Comparison of ENCODE assay signal across 17 cellular contexts in genomic region chr18:2466978-2467377, GRCh38.
DNase-seq lines count a peak whose midpoint lies in the region; ATAC-seq and TF ChIP-seq lines count a peak whose summit lies in the region.
"Had no signal": no experiment of that assay in that cellular context is flagged by ENCODE, and none has a peak within 500 bp of the region (broad histone marks: within the 10 kb centered on the region; RNA-seq: fewer than 3 reads in every experiment).

No MANE protein-coding gene starts in this region.

- H2BK15ac ChIP-seq in mesenchymal stem cell (ENCODE audit: low read depth, poor library complexity, severe bottlenecking) = no peak overlapping the region

- DNase-seq in HCT116 (ENCODE audit: low read depth, low spot score) (no peak), SK-MEL-5 (ENCODE audit: low read depth, low spot score) (peak; percentile 6), epithelial cell of esophagus (ENCODE audit: low read depth) (peak; percentile 9), mesenchymal stem cell (no peak), GM23248 (no peak), HUDEP-2 (lab: John Stamatoyannopoulos, UW; ENCODE audit: unreplicated experiment in 76 of 76) (no peak)
- no peak for DNase-seq in activated CD4-positive, alpha-beta T cell treated with anti-CD3 and anti-CD28 coated beads, Interleukin-2, amount 50 U/mL, for 4 hours
- DNase-seq: DMS79, HCEC 1CT, NCI-H1436, NCI-H1930, NCI-H226, NCI-H524, SJCRH30 had no signal

- H4K20me1 ChIP-seq in HCT116 (ENCODE audit: insufficient read depth) = no peaks in the 10 kb centered on the region
- no peaks in the 10 kb centered on the region for H4K20me1 ChIP-seq in GM23248 (ENCODE audit: insufficient read depth)
- H4K20me1 ChIP-seq: BLaER1 treated with 17β-estradiol and CSF1 and Interleukin-3, amounts not matched to agents 10 nM and 100 nM had no signal

- no peak for TF ChIP-seq POLR2A in HCT116 (IDR thresholded peaks at IDR 0.05; ENCODE audit: borderline replicate concordance, extremely low read depth, insufficient read depth, insufficient read length)

- no peak for ATAC-seq in HCT116
- ATAC-seq: GM23338 had no signal

- CTCF ChIA-PET in HCT116 (lab: Charles Lee) = no interaction called here

- 0 out of 2 replicates have a peak, but pooled peaks have one; percentile 12 for TF ChIP-seq CTCF in 22Rv1 (IDR thresholded peaks at IDR 0.05)
- no peak for TF ChIP-seq CTCF in HCT116 (IDR thresholded peaks at IDR 0.05 in 2 of 3, conservative IDR thresholded peaks at IDR 0.05 in 1 of 3; ENCODE audit: borderline replicate concordance in 1 of 3, insufficient read depth in 1 of 3, low read depth in 2 of 3, low read length in 2 of 3)
- peak; percentile 5 for TF ChIP-seq CTCF in epithelial cell of esophagus (IDR thresholded peaks at IDR 0.05; ENCODE audit: insufficient read depth, low read depth, low read length, missing control alignments)

- H3K4me1 ChIP-seq in HCT116 (ENCODE audit: control insufficient read depth in 1 of 2, insufficient read depth in 2 of 2, low read length in 2 of 2) (no peaks in the 10 kb centered on the region), mesenchymal stem cell (ENCODE audit: control insufficient read depth, insufficient read depth, low read depth, low read length) (no peaks in the 10 kb centered on the region), GM23248 (ENCODE audit: insufficient read depth) (no peaks in the 10 kb centered on the region)
- H3K4me1 ChIP-seq: BLaER1 treated with 17β-estradiol and CSF1 and Interleukin-3, amounts not matched to agents 10 nM and 100 nM had no signal

- no peak overlapping the region for H2BK120ac ChIP-seq in mesenchymal stem cell (ENCODE audit: low read depth, low read length)

- H3K9me2 ChIP-seq in HCT116 (ENCODE audit: insufficient read depth) (no peaks in the 10 kb centered on the region), GM23248 (ENCODE audit: insufficient read depth) (no peaks in the 10 kb centered on the region)

- H3K23ac ChIP-seq in mesenchymal stem cell (ENCODE audit: low read length in 2 of 2) = no peak overlapping the region

- in situ Hi-C loops in SK-MEL-5 (cut with HindIII; ENCODE audit: low pct_unique_long_range_greater_than_20kb, low sequenced_read_pairs) (no loop called here), GM23248 (cut with MboI) (loop anchor here (10.0 kb wide), 1 partner anchor 58 kb away; no protein-coding TSS in a partner anchor)

- intact Hi-C loops in HCT116 (cut with micrococcal nuclease) = no loop called here

- H4K91ac ChIP-seq in mesenchymal stem cell (ENCODE audit: low read length) = no peak overlapping the region

- H3K79me2 ChIP-seq in HCT116 (ENCODE audit: insufficient read depth, low read length) (no peaks in the 10 kb centered on the region), GM23248 (ENCODE audit: insufficient read depth) (no peaks in the 10 kb centered on the region)

- no peak overlapping the region for H2AK5ac ChIP-seq in mesenchymal stem cell (ENCODE audit: low read length, severe bottlenecking)

- H3K4me3 ChIP-seq in HCT116 (replicated peaks in 1 of 2; ENCODE audit: low read depth in 1 of 2, low read length in 2 of 2) (no peak overlapping the region), epithelial cell of esophagus (ENCODE audit: low read length) (no peak overlapping the region), mesenchymal stem cell (ENCODE audit: insufficient read depth in 1 of 2, low read depth in 1 of 2, low read length in 2 of 2) (no peak overlapping the region), GM23248 (no peak overlapping the region)
- H3K4me3 ChIP-seq: BLaER1 treated with 17β-estradiol and CSF1 and Interleukin-3, amounts not matched to agents 10 nM and 100 nM; GM23338; SJCRH30 had no signal

- RAD21 ChIA-PET in HCT116 (lab: Charles Lee; ENCODE audit: low non-redundant PET in 1 of 2, low total read pairs in 2 of 2, uncharacterized antibody in 2 of 2, unreplicated experiment in 2 of 2) = no interaction called here

- H3F3A ChIP-seq in GM23248 (ENCODE audit: insufficient read depth) = no peaks in the 10 kb centered on the region

- H2AFZ ChIP-seq in HCT116 (ENCODE audit: low read depth, low read length, poor library complexity, severe bottlenecking) = no peak overlapping the region
- H2AFZ ChIP-seq in mesenchymal stem cell (ENCODE audit: low read depth, low read length) = no peak overlapping the region
- H2AFZ ChIP-seq in GM23248 = no peak overlapping the region
- H2AFZ ChIP-seq: GM23338 had no signal

- no peak overlapping the region for H3K9ac ChIP-seq in HCT116 (ENCODE audit: low read length)
- H3K9ac ChIP-seq in mesenchymal stem cell (ENCODE audit: low read length) = no peak overlapping the region
- no peak overlapping the region for H3K9ac ChIP-seq in GM23248
- H3K9ac ChIP-seq: BLaER1 treated with 17β-estradiol and CSF1 and Interleukin-3, amounts not matched to agents 10 nM and 100 nM had no signal

- no peak overlapping the region for H3K27ac ChIP-seq in 22Rv1
- H3K27ac ChIP-seq in HCT116 (ENCODE audit: low read depth, low read length) = no peak overlapping the region
- no peak overlapping the region for H3K27ac ChIP-seq in mesenchymal stem cell (ENCODE audit: low read length, poor library complexity, severe bottlenecking)
- H3K27ac ChIP-seq in GM23248 = no peak overlapping the region
- H3K27ac ChIP-seq: BLaER1 treated with 17β-estradiol and CSF1 and Interleukin-3, amounts not matched to agents 10 nM and 100 nM; SJCRH30 had no signal

- no peaks in the 10 kb centered on the region for H3K79me1 ChIP-seq in mesenchymal stem cell (replicated peaks; ENCODE audit: low read length, poor library complexity, severe bottlenecking)

- POLR2A ChIA-PET in HCT116 (lab: Charles Lee) = no interaction called here

- H3K14ac ChIP-seq in mesenchymal stem cell (ENCODE audit: low read length in 2 of 2) = no peak overlapping the region

- H2BK12ac ChIP-seq in mesenchymal stem cell (ENCODE audit: low read length in 2 of 2) = no peak overlapping the region

- peak; percentile 34; the same call in 1 of the 2 replicates for TF ChIP-seq RAD21 in HCT116 (IDR thresholded peaks at IDR 0.05; ENCODE audit: low read depth)

- H3K18ac ChIP-seq in mesenchymal stem cell (ENCODE audit: low read depth in 1 of 2, low read length in 2 of 2) = no peak overlapping the region

- H3K36me3 ChIP-seq in HCT116 (ENCODE audit: control insufficient read depth in 1 of 2, insufficient read depth in 2 of 2, low read length in 2 of 2) = no peaks in the 10 kb centered on the region
- H3K36me3 ChIP-seq in mesenchymal stem cell (ENCODE audit: control insufficient read depth in 1 of 2, insufficient read depth in 2 of 2, low read depth in 1 of 2, low read length in 2 of 2) = peaks cover 0 to 2% of the 10 kb centered on the region in 2 experiments
- no peaks in the 10 kb centered on the region for H3K36me3 ChIP-seq in GM23248 (ENCODE audit: low read depth)
- H3K36me3 ChIP-seq: BLaER1 treated with 17β-estradiol and CSF1 and Interleukin-3, amounts not matched to agents 10 nM and 100 nM; SJCRH30 had no signal

- BruUV-seq in HCT116 (replicated peaks; lab: Mats Ljungman, UMichigan) = no TSS peak

- 100% methylated on average over 1 of the region's 1 CpG for WGBS in mesenchymal stem cell
- 59 to 67% methylated on average over 1 of the region's 1 CpG for WGBS in GM23248 (ENCODE audit: low coverage in 1 of 2, low lambda C conversion rate in 2 of 2, missing lambda C conversion rate in 2 of 2), 2 experiments

- H3K27me3 ChIP-seq in HCT116 (ENCODE audit: insufficient read depth, low read length) (no peaks in the 10 kb centered on the region), mesenchymal stem cell (ENCODE audit: control insufficient read depth in 1 of 2, insufficient read depth in 1 of 2, low read length in 2 of 2) (no peaks in the 10 kb centered on the region), GM23248 (replicated peaks; ENCODE audit: insufficient read depth) (no peaks in the 10 kb centered on the region)
- H3K27me3 ChIP-seq: BLaER1 treated with 17β-estradiol and CSF1 and Interleukin-3, amounts not matched to agents 10 nM and 100 nM; SJCRH30 had no signal

- no peak overlapping the region for H2BK5ac ChIP-seq in mesenchymal stem cell (ENCODE audit: low read depth, low read length, poor library complexity, severe bottlenecking)

- H4K8ac ChIP-seq in mesenchymal stem cell (ENCODE audit: low read length) = no peak overlapping the region

- no peak overlapping the region for H3K4me2 ChIP-seq in HCT116 (ENCODE audit: low read length)
- H3K4me2 ChIP-seq in mesenchymal stem cell (ENCODE audit: low read length, poor library complexity, severe bottlenecking) = no peak overlapping the region
- H3K4me2 ChIP-seq in GM23248 (ENCODE audit: unreplicated experiment) = no peak overlapping the region
- H3K4me2 ChIP-seq: BLaER1 treated with 17β-estradiol and CSF1 and Interleukin-3, amounts not matched to agents 10 nM and 100 nM; GM23338 had no signal

- H3K4ac ChIP-seq in mesenchymal stem cell (ENCODE audit: low read depth in 1 of 2, low read length in 2 of 2) = no peak overlapping the region

- H3K9me3 ChIP-seq in HCT116 (ENCODE audit: control insufficient read depth in 1 of 2, insufficient read depth in 1 of 2, low read depth in 1 of 2, low read length in 2 of 2) = no peaks in the 10 kb centered on the region
- no peaks in the 10 kb centered on the region for H3K9me3 ChIP-seq in mesenchymal stem cell (ENCODE audit: control insufficient read depth, low read length)
- H3K9me3 ChIP-seq in GM23248 (ENCODE audit: low read depth) = no peaks in the 10 kb centered on the region
- H3K9me3 ChIP-seq: SJCRH30 had no signal

TF ChIP-seq in HCT116, 20 proteins besides CTCF, POLR2A, EP300 and RAD21:
- no peak for TF ChIP-seq SP1 (IDR thresholded peaks at IDR 0.05; ENCODE audit: low read depth)

Comparison
In these comparisons a context has a peak if more than half of its experiments do, and no peak if none do; other contexts are left out.
1. CTCF ChIP-seq: peak in 22Rv1 (single experiment) and epithelial cell of esophagus (single experiment); none in HCT116 (0 of 3).
2. DNase-seq: peak in SK-MEL-5 (single experiment) and epithelial cell of esophagus (single experiment); none in HCT116 (single experiment), mesenchymal stem cell (single experiment), activated CD4-positive, alpha-beta T cell treated with anti-CD3 and anti-CD28 coated beads, Interleukin-2, amount 50 U/mL, for 4 hours (0 of 2), GM23248 (single experiment) and HUDEP-2 (0 of 76).